ENCODE assay signal across 13 cellular contexts in genomic region chr11:26778000-26778757, GRCh38. TPM values are rescaled to one million over a fixed set of nuclear protein-coding genes. Genes with fewer than 3 reads are reported as not detected.
DNase-seq lines count a peak whose midpoint lies in the region; TF ChIP-seq lines count a peak whose summit lies in the region.
"Had no signal": no experiment of that assay in that cellular context is flagged by ENCODE, and none has a peak within 500 bp of the region (broad histone marks: within the 10 kb centered on the region; RNA-seq: fewer than 3 reads in every experiment).

No MANE protein-coding gene starts in this region.

- DNase-seq in EL (peak; percentile 68), LHCN-M2 (ENCODE audit: low read depth) (peak; percentile 69), astrocyte of the spinal cord (ENCODE audit: low read depth, low spot score) (peak; percentile 83), myocyte (ENCODE audit: low read depth) (peak; percentile 20), MM.1S (no peak), posterior vena cava (ENCODE audit: low spot score) (no peak), activated gamma-delta T cell (lab: John Stamatoyannopoulos, UW) (no peak)
- DNase-seq in activated effector memory CD4-positive, alpha-beta T cell treated with Interleukin-2 at 50 U/mL for 16 hours: no peak
- DNase-seq: activated gamma-delta T cell treated with Interleukin-2 at 50 U/mL for 16 hours, dermis blood vessel endothelial cell, KG1 had no signal

- H3K9me2 ChIP-seq in MM.1S (replicated peaks; ENCODE audit: insufficient read depth, low read length): no peaks in the 10 kb centered on the region

- no peaks in the 10 kb centered on the region for H3K79me2 ChIP-seq in MM.1S (ENCODE audit: low read length)

- no peaks in the 10 kb centered on the region for H3K9me3 ChIP-seq in MM.1S (replicated peaks; ENCODE audit: insufficient read depth, low read length)
- H3K9me3 ChIP-seq: prostate gland had no signal

- no peaks in the 10 kb centered on the region for H3F3A ChIP-seq in MM.1S (ENCODE audit: insufficient read depth, low read length)

- no peak overlapping the region for H3K27ac ChIP-seq in MM.1S (ENCODE audit: low read length)
- H3K27ac ChIP-seq: prostate gland had no signal

- H3K36me3 ChIP-seq in MM.1S (replicated peaks; ENCODE audit: insufficient read depth, low read length): no peaks in the 10 kb centered on the region
- H3K36me3 ChIP-seq: prostate gland had no signal

- TF ChIP-seq CTCF in astrocyte of the spinal cord (IDR thresholded peaks at IDR 0.05; ENCODE audit: low read depth, low read length) (no peak), MM.1S (IDR thresholded peaks at IDR 0.05; ENCODE audit: low read length) (no peak)

- H3K4me3 ChIP-seq in astrocyte of the spinal cord (ENCODE audit: low read depth, low read length) (no peak overlapping the region), MM.1S (ENCODE audit: low read length) (no peak overlapping the region)
- H3K4me3 ChIP-seq: prostate gland had no signal

- no peak overlapping the region for H3K9ac ChIP-seq in MM.1S (ENCODE audit: low read length)

- H3K4me1 ChIP-seq in MM.1S (ENCODE audit: low read length): no peaks in the 10 kb centered on the region
- H3K4me1 ChIP-seq: prostate gland had no signal

- no peaks in the 10 kb centered on the region for H4K20me1 ChIP-seq in MM.1S (ENCODE audit: insufficient read depth, low read length)

- in situ Hi-C loops in astrocyte of the spinal cord (cut with HindIII; ENCODE audit: low sequenced_read_pairs): no loop called here

- no peak overlapping the region for H2AFZ ChIP-seq in MM.1S (ENCODE audit: low read length)

- H3K27me3 ChIP-seq in MM.1S (replicated peaks; ENCODE audit: insufficient read depth, low read length): no peaks in the 10 kb centered on the region

- H3K4me2 ChIP-seq in MM.1S (ENCODE audit: low read depth, low read length): no peak overlapping the region

- intact Hi-C loops in posterior vena cava (cut with DNase I): no loop called here

RNA-seq across cellular contexts. Expression of gene SLC5A12, which starts 56.3 kb away (rescaled TPM):
- total RNA-seq in LHCN-M2 (2014; rRNA removed) (under 0.01 TPM in 1 of 2 replicates, not detected in the other), myocyte (0.05 TPM in 1 of 2 replicates, not detected in the other), posterior vena cava (not detected)
- not detected for polyA plus RNA-seq in LHCN-M2 (2012)
- polyA plus RNA-seq in myocyte (2012): 0.74 TPM
- total RNA-seq: dermis blood vessel endothelial cell, mesenteric fat pad, prostate gland had no signal

Comparison
In these comparisons a context has a peak if more than half of its experiments do, and no peak if none do; other contexts are left out.
1. DNase-seq: peak in EL (single experiment), LHCN-M2 (single experiment), astrocyte of the spinal cord (single experiment) and myocyte (single experiment); none in MM.1S (single experiment), activated effector memory CD4-positive, alpha-beta T cell treated with Interleukin-2 at 50 U/mL for 16 hours (single experiment), posterior vena cava (single experiment) and activated gamma-delta T cell (single experiment).